In genomic region chr7:75611557-75612178, GRCh38 we compare ENCODE assay signal across 10 cellular contexts.
A peak's percentile ranks its signal among the peaks of the same experiment; 100 is the strongest.
DNase-seq lines count a peak whose midpoint lies in the region; ATAC-seq and TF ChIP-seq lines count a peak whose summit lies in the region.
"Had no signal": no experiment of that assay in that cellular context is flagged by ENCODE, and none has a peak within 500 bp of the region (broad histone marks: within the 10 kb centered on the region; RNA-seq: fewer than 3 reads in every experiment).

No MANE protein-coding gene starts in this region.

- H3K4me1 Mint-ChIP-seq in WTC11, result peaks cover 12% of the 10 kb centered on the region

- POLR2A ChIA-PET in WTC11 (lab: Charles Lee), result no interaction called here
- POLR2A ChIA-PET in GM10248 (lab: Yijun Ruan, JAX), result no interaction called here

- H3K4me3 ChIP-seq in upper lobe of left lung, result peak overlapping the region in 2 of 4 donors; percentile 7 to 19

- H3K27ac ChIP-seq in upper lobe of left lung, result peak overlapping the region; percentile 74 to 91 (median 78)

- no peak overlapping the region for H3K4me3 Mint-ChIP-seq in WTC11
- H3K4me3 Mint-ChIP-seq: brain had no signal

- peak; percentile 88 for ATAC-seq in WTC11
- ATAC-seq in Right ventricle myocardium inferior, result peak; percentile 98
- peak; percentile 79 to 94 for ATAC-seq in upper lobe of left lung (ENCODE audit: low FRiP score in 2 of 2)
- ATAC-seq in GM18861 (IDR thresholded peaks at IDR 0.05; ENCODE audit: unreplicated experiment), result no peak

- peak in 2 of 4 donors; percentile 39 to 76 for TF ChIP-seq EP300 in upper lobe of left lung (IDR thresholded peaks at IDR 0.05)

- TF ChIP-seq CTCF in WTC11 (IDR thresholded peaks at IDR 0.05), result no peak
- TF ChIP-seq CTCF in upper lobe of left lung (IDR thresholded peaks at IDR 0.05), result peak in 2 of 6 experiments; percentile 13 to 27
- no peak for TF ChIP-seq CTCF in GM10248 (IDR thresholded peaks at IDR 0.05; ENCODE audit: control extremely low read depth, extremely low read depth, low read depth, missing control alignments)

- intact Hi-C loops in Right ventricle myocardium inferior (cut with DNase I), result loop anchor here (5.0 kb wide), 1 partner anchor 126 kb away; the partner anchor contains the start of gene HIP1

- WGBS in upper lobe of left lung, 2 donors, result 28 to 63% methylated on average over 14 to 16 of the region's 16 CpGs

- peak in 1 of 4 donors; percentile 39 for TF ChIP-seq POLR2A in upper lobe of left lung (IDR thresholded peaks at IDR 0.05)

- H3K9me3 Mint-ChIP-seq in WTC11, result no peaks in the 10 kb centered on the region
- H3K9me3 Mint-ChIP-seq: brain had no signal

- no peaks in the 10 kb centered on the region for H3K9me3 ChIP-seq in upper lobe of left lung

- H3K36me3 ChIP-seq in upper lobe of left lung, result no peaks in the 10 kb centered on the region

- H3K36me3 Mint-ChIP-seq in WTC11, result peaks cover 4% of the 10 kb centered on the region; the same call in 1 of the 2 replicates

- no peak overlapping the region for H3K27ac Mint-ChIP-seq in WTC11

- no peaks in the 10 kb centered on the region for H3K27me3 Mint-ChIP-seq in WTC11 (ENCODE audit: low read depth)
- H3K27me3 Mint-ChIP-seq: brain had no signal

- H3K4me1 ChIP-seq in upper lobe of left lung, result peaks cover 15 to 44% (median 20%) of the 10 kb centered on the region in 4 donors

- H3K27me3 ChIP-seq in upper lobe of left lung, result no peaks in the 10 kb centered on the region

- CTCF ChIA-PET in WTC11 (lab: Charles Lee), result interaction anchor here (0.6 to 1.0 kb wide), 6 partner anchors 11 to 408 kb away, joined by 3 to 5 read pairs (median 3); no protein-coding TSS in a partner anchor
- CTCF ChIA-PET in GM10248 (lab: Yijun Ruan, JAX), result no interaction called here

- DNase-seq in WTC11 (ENCODE audit: low spot score) (peak; percentile 49), Right ventricle myocardium inferior (ENCODE audit: missing footprints) (peak; percentile 85), myocyte (ENCODE audit: low read depth) (peak; percentile 67), upper lobe of left lung (peak; percentile 84 to 85), SKM-1 treated with dmso at 0.1 percent for 144 hours (lab: John Stamatoyannopoulos, UW; ENCODE audit: unreplicated experiment) (no peak), GM10248 (ENCODE audit: extremely low spot score) (no peak)
- no peak for DNase-seq in activated CD4-positive, alpha-beta T cell treated with anti-CD3 and anti-CD28 coated beads, Interleukin-2, amount 50 U/mL, for 1 hour
- DNase-seq: NCI-H1048 had no signal

TF ChIP-seq in WTC11, 78 proteins besides CTCF, POLR2A, EP300 and RAD21:
- TF ChIP-seq ZNF423 (CRISPR knock-in tag; IDR thresholded peaks at IDR 0.05) (peak; percentile 44; the same call in 1 of the 2 replicates), RELA (CRISPR knock-in tag; IDR thresholded peaks at IDR 0.05; ENCODE audit: borderline replicate concordance) (no peak), GABPB1 (CRISPR knock-in tag; IDR thresholded peaks at IDR 0.05) (peak; percentile 24; the same call in 1 of the 2 replicates), ZBTB21 (CRISPR knock-in tag; IDR thresholded peaks at IDR 0.05; ENCODE audit: borderline replicate concordance) (0 out of 2 replicates have a peak, but pooled peaks have one; percentile 20), ZNF263 (CRISPR knock-in tag; IDR thresholded peaks at IDR 0.05; ENCODE audit: low read depth) (no peak), CREM (CRISPR knock-in tag; IDR thresholded peaks at IDR 0.05) (no peak), MLX (CRISPR knock-in tag; IDR thresholded peaks at IDR 0.05) (no peak), TP53 (CRISPR knock-in tag; IDR thresholded peaks at IDR 0.05) (no peak), ATF1 (CRISPR knock-in tag; IDR thresholded peaks at IDR 0.05) (no peak), NFYB (CRISPR knock-in tag; conservative IDR thresholded peaks at IDR 0.05; ENCODE audit: low read depth) (no peak), SOX15 (CRISPR knock-in tag; IDR thresholded peaks at IDR 0.05) (no peak), ESRRA (CRISPR knock-in tag; IDR thresholded peaks at IDR 0.05; ENCODE audit: borderline replicate concordance) (no peak), ZNF121 (CRISPR knock-in tag; IDR thresholded peaks at IDR 0.05) (peak; percentile 67), CBFB (CRISPR knock-in tag; IDR thresholded peaks at IDR 0.05; ENCODE audit: low read depth) (0 out of 2 replicates have a peak, but pooled peaks have one; percentile 72)

Comparison
In these comparisons a context has a peak if more than half of its experiments do, and no peak if none do; other contexts are left out.
1. DNase-seq: peak in WTC11 (single experiment), Right ventricle myocardium inferior (single experiment), myocyte (single experiment) and upper lobe of left lung (2 of 2); none in activated CD4-positive, alpha-beta T cell treated with anti-CD3 and anti-CD28 coated beads, Interleukin-2, amount 50 U/mL, for 1 hour (single experiment), SKM-1 treated with dmso at 0.1 percent for 144 hours (single experiment) and GM10248 (single experiment).